In the genomic region with DNA sequence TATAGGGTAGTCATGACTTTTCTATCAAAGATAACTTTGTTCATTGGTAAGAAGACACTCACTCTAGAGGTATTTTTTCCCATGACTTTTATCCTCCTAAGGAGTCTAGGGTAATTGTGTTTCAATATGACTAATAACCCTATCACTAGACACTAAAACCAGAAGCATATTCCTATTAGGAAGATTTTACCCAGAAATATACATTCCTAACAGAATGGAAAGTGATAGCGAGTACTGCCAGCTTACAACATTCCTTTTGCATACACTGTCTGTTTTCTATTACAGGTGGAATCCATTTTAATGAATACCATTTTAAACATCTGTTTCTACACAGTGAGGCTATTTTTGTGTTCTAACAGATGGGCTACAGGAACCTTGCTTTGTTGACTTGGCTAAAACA, we compare ENCODE assay signal across 1 cellular context.
A peak's percentile ranks its signal among the peaks of the same experiment; 100 is the strongest.
TF ChIP-seq lines count a peak whose summit lies in the region.

No MANE protein-coding gene starts in this region.

TF ChIP-seq in SK-N-SH, 30 proteins besides CTCF, POLR2A, EP300 and RAD21 (continued from another document):
- TF ChIP-seq, protein P1, sequence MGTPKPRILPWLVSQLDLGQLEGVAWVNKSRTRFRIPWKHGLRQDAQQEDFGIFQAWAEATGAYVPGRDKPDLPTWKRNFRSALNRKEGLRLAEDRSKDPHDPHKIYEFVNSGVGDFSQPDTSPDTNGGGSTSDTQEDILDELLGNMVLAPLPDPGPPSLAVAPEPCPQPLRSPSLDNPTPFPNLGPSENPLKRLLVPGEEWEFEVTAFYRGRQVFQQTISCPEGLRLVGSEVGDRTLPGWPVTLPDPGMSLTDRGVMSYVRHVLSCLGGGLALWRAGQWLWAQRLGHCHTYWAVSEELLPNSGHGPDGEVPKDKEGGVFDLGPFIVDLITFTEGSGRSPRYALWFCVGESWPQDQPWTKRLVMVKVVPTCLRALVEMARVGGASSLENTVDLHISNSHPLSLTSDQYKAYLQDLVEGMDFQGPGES (IDR thresholded peaks at IDR 0.05; ENCODE audit: low read depth, low read length), result no peak
- TF ChIP-seq TEAD4 (IDR thresholded peaks at IDR 0.05; ENCODE audit: borderline replicate concordance, insufficient read depth) (peak; percentile 88; the same call in 1 of the 2 replicates), YY1 (IDR thresholded peaks at IDR 0.05; ENCODE audit: low read depth) (peak; percentile 54; the same call in 1 of the 2 replicates), TCF12 (IDR thresholded peaks at IDR 0.05) (peak; percentile 100), JUND (IDR thresholded peaks at IDR 0.05) (peak; percentile 84)
